ENCODE assay signal across 9 cellular contexts in the genomic region with DNA sequence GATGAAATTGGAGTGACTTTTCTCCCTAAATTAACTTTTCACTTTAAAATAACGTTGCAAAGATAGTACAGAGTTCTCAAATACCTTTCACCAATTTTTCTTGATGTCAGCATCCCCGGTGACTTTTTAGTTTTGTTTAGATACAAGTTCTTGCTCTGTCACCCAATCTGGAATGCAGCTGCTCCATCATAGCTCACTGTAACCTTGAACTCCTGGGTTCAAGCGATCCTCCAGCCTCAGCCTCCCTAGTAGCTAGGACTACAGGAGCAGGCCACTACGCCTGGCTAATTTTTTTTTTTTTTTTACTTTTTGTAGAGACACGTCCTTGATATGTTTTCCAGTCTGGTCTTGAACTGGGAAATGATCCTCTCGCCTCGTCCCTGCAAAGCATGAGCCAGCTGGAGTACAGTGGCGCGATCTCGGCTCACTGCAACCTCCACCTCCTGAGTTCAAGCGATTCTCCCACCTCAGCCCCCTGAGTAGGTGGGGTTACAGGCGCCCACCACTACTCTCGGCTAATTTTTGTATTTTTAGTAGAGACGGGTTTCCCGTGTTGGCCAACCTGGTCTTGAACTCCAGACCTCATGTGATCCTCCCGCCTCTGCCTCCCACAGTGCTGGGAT. TPM values are rescaled to one million over a fixed set of nuclear protein-coding genes. Genes with fewer than 3 reads are reported as not detected.
DNase-seq lines count a peak whose midpoint lies in the region; ATAC-seq and TF ChIP-seq lines count a peak whose summit lies in the region.
"Had no signal": no experiment of that assay in that cellular context is flagged by ENCODE, and none has a peak within 500 bp of the region (broad histone marks: within the 10 kb centered on the region; RNA-seq: fewer than 3 reads in every experiment).

No MANE protein-coding gene starts in this region.

- intact Hi-C loops in activated CD8-positive, alpha-beta T cell treated with anti-CD3 and anti-CD28 coated beads for 36 hours (cut with micrococcal nuclease) = loop anchor here (2.0 kb wide), 1 partner anchor 53 kb away; no protein-coding TSS in a partner anchor

- DNase-seq in activated T-cell treated with anti-CD3 and anti-CD28 coated beads, Interleukin-2, amount 50 U/mL, for 72 hours = no peak
- DNase-seq in activated T-cell treated with anti-CD3 and anti-CD28 coated beads, Interleukin-2, amount 50 U/mL, for 48 hours = no peak
- peak; percentile 12 for DNase-seq in activated CD8-positive, alpha-beta T cell treated with anti-CD3 and anti-CD28 coated beads for 36 hours
- DNase-seq in DMS153 (lab: John Stamatoyannopoulos, UW) (no peak), MV-4-11 (lab: John Stamatoyannopoulos, UW) (no peak), AG20443 (ENCODE audit: low spot score) (no peak)

- peaks cover 62% of the 10 kb centered on the region for H3K4me1 Mint-ChIP-seq in activated T-cell treated with anti-CD3 and anti-CD28 coated beads, Interleukin-2, amount 50 U/mL, for 72 hours (ENCODE audit: low read depth)
- H3K4me1 Mint-ChIP-seq in activated CD8-positive, alpha-beta T cell treated with anti-CD3 and anti-CD28 coated beads for 36 hours (ENCODE audit: low read depth) = peaks cover 50% of the 10 kb centered on the region

- peak overlapping the region; percentile 90 to 95 for H3K4me3 Mint-ChIP-seq in activated T-cell treated with anti-CD3 and anti-CD28 coated beads, Interleukin-2, amount 50 U/mL, for 72 hours
- H3K4me3 Mint-ChIP-seq in activated CD8-positive, alpha-beta T cell treated with anti-CD3 and anti-CD28 coated beads for 36 hours = peak overlapping the region; percentile 96

- no peak for TF ChIP-seq CTCF in activated CD8-positive, alpha-beta T cell treated with anti-CD3 and anti-CD28 coated beads for 36 hours (IDR thresholded peaks at IDR 0.05)

- peaks cover 0 to 26% (median 23%) of the 10 kb centered on the region in 5 donors for H3K4me1 ChIP-seq in subcutaneous abdominal adipose tissue (ENCODE audit: control insufficient read depth in 5 of 5, insufficient read depth in 5 of 5, low read length in 5 of 5)

- ATAC-seq in activated T-cell treated with anti-CD3 and anti-CD28 coated beads, Interleukin-2, amount 50 U/mL, for 72 hours (replicated peaks in 1 of 2) = no peak
- ATAC-seq in activated CD8-positive, alpha-beta T cell treated with anti-CD3 and anti-CD28 coated beads for 36 hours = no peak

- peaks cover 9 to 30% of the 10 kb centered on the region in 2 donors for H3K36me3 Mint-ChIP-seq in activated T-cell treated with anti-CD3 and anti-CD28 coated beads, Interleukin-2, amount 50 U/mL, for 72 hours (ENCODE audit: insufficient read depth in 2 of 2)
- H3K36me3 Mint-ChIP-seq in activated CD8-positive, alpha-beta T cell treated with anti-CD3 and anti-CD28 coated beads for 36 hours (ENCODE audit: low read depth) = peaks cover 36% of the 10 kb centered on the region

- H3K9me3 Mint-ChIP-seq in activated T-cell treated with anti-CD3 and anti-CD28 coated beads, Interleukin-2, amount 50 U/mL, for 72 hours = peaks cover 0 to 2% of the 10 kb centered on the region in 2 donors
- peaks cover 2% of the 10 kb centered on the region for H3K9me3 Mint-ChIP-seq in activated CD8-positive, alpha-beta T cell treated with anti-CD3 and anti-CD28 coated beads for 36 hours

- peaks cover 0 to 15% (median 4%) of the 10 kb centered on the region in 5 donors for H3K36me3 ChIP-seq in subcutaneous abdominal adipose tissue (ENCODE audit: control insufficient read depth in 5 of 5, insufficient read depth in 5 of 5, low read length in 5 of 5)

- H3K27me3 ChIP-seq in subcutaneous abdominal adipose tissue (ENCODE audit: control insufficient read depth in 5 of 5, insufficient read depth in 4 of 5, low read length in 5 of 5) = no peaks in the 10 kb centered on the region

- POLR2A ChIA-PET in activated CD8-positive, alpha-beta T cell treated with anti-CD3 and anti-CD28 coated beads for 36 hours (lab: Charles Lee) = interaction anchor here (1.0 to 1.8 kb wide), 5 partner anchors 8 to 69 kb away, joined by 4 to 7 read pairs (median 5); no protein-coding TSS in a partner anchor

- H3K27ac Mint-ChIP-seq in activated T-cell treated with anti-CD3 and anti-CD28 coated beads, Interleukin-2, amount 50 U/mL, for 72 hours = peak overlapping the region; percentile 100
- peak overlapping the region; percentile 99 for H3K27ac Mint-ChIP-seq in activated CD8-positive, alpha-beta T cell treated with anti-CD3 and anti-CD28 coated beads for 36 hours

- CTCF ChIA-PET in activated CD8-positive, alpha-beta T cell treated with anti-CD3 and anti-CD28 coated beads for 36 hours (lab: Charles Lee) = interaction anchor here (0.9 to 11.1 kb wide), 6 partner anchors 26 to 62 kb away, joined by 3 to 99 read pairs (median 4); partner anchors contain the start of gene STX19

- no peaks in the 10 kb centered on the region for H3K9me3 ChIP-seq in iPS-18c (ENCODE audit: control insufficient read depth, insufficient read depth, low read length)
- no peaks in the 10 kb centered on the region for H3K9me3 ChIP-seq in subcutaneous abdominal adipose tissue (ENCODE audit: control insufficient read depth in 5 of 5, low read length in 5 of 5)

- H3K27ac ChIP-seq in subcutaneous abdominal adipose tissue (ENCODE audit: low read depth, low read length) = peak overlapping the region; percentile 90

- no peaks in the 10 kb centered on the region for H3K27me3 Mint-ChIP-seq in activated T-cell treated with anti-CD3 and anti-CD28 coated beads, Interleukin-2, amount 50 U/mL, for 72 hours (ENCODE audit: low read depth)
- no peaks in the 10 kb centered on the region for H3K27me3 Mint-ChIP-seq in activated CD8-positive, alpha-beta T cell treated with anti-CD3 and anti-CD28 coated beads for 36 hours

- H3K9ac ChIP-seq in subcutaneous abdominal adipose tissue (ENCODE audit: low read length in 5 of 5) = peak overlapping the region; percentile 66 to 92 (median 81)

- peak overlapping the region; percentile 68 for H3K4me3 ChIP-seq in iPS-18c (ENCODE audit: insufficient read depth, low read depth, low read length)
- H3K4me3 ChIP-seq in subcutaneous abdominal adipose tissue (ENCODE audit: low read depth in 1 of 5, low read length in 5 of 5) = peak overlapping the region; percentile 83 to 98 (median 86)

RNA-seq across cellular contexts. Expression of gene NSUN3, which starts 0.7 kb away (rescaled TPM):
- 10 to 100 TPM; 18.4 to 19.4 TPM for total RNA-seq in activated T-cell treated with anti-CD3 and anti-CD28 coated beads, Interleukin-2, amount 50 U/mL, for 72 hours
- total RNA-seq in activated CD8-positive, alpha-beta T cell treated with anti-CD3 and anti-CD28 coated beads for 36 hours = 10 to 100 TPM; 11.9 to 15.5 TPM

RNA-seq across cellular contexts. Expression of gene DHFR2, which starts 0.9 kb away (rescaled TPM):
- 1 to 10 TPM; 8.1 to 9.3 TPM for total RNA-seq in activated T-cell treated with anti-CD3 and anti-CD28 coated beads, Interleukin-2, amount 50 U/mL, for 72 hours
- 1 to 10 TPM; 6.3 to 8.1 TPM for total RNA-seq in activated CD8-positive, alpha-beta T cell treated with anti-CD3 and anti-CD28 coated beads for 36 hours

RNA-seq across cellular contexts. Expression of gene STX19, which starts 35.2 kb away (rescaled TPM):
- not detected for total RNA-seq in activated T-cell treated with anti-CD3 and anti-CD28 coated beads, Interleukin-2, amount 50 U/mL, for 72 hours
- not detected for total RNA-seq in activated CD8-positive, alpha-beta T cell treated with anti-CD3 and anti-CD28 coated beads for 36 hours
- total RNA-seq: pulmonary artery endothelial cell had no signal
